Comparison of ENCODE assay signal across 8 cellular contexts in the genomic region with DNA sequence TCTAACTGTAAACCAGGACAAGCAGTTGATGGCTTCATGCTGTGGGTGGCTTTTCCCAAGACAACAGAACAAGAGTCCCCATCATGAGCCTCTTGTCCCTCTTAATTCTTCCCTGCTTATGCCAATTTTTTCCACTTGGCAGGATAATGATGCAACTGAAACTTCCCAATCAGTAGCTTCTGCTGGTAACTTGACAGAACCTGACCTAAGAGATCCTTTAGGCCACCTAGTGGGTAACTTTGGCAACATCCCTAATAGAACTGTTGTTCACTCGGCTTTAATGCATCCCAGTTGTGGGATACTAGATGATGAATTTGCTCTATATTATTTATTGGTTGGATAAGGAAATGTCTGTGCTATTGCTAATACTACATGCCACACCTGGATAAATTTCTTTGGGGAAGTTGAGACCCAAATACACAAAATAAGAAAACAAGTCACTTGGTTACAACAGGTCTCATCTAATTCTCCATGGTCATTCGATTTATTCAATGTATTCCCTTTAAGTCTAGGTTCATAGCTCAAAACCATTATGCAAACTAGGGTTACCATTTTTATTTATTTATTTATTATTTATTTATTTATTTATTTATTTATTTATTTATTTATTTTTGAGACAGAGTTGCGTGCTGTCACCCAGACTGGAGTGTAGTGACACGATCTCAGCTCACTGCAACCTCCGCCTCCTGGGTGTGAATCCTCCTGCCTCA. TPM values are rescaled to one million over a fixed set of nuclear protein-coding genes. Genes with fewer than 3 reads are reported as not detected.
A peak's percentile ranks its signal among the peaks of the same experiment; 100 is the strongest.
DNase-seq lines count a peak whose midpoint lies in the region; ATAC-seq, FAIRE-seq and TF ChIP-seq lines count a peak whose summit lies in the region.

No MANE protein-coding gene starts in this region.

- peaks cover 5% of the 10 kb centered on the region in 2 donors for H3K4me1 Mint-ChIP-seq in immature natural killer cell

- peak overlapping the region in 7 of 11 experiments; percentile 11 to 61 (median 48); a peak in 10 of 22 replicates for H3K4me2 ChIP-seq in BLaER1 treated with 17β-estradiol and CSF1 and Interleukin-3, amounts not matched to agents 10 nM and 100 nM

- no peak for DNase-seq in GM12891 (ENCODE audit: insufficient read length, low spot score)
- peak; percentile 24 for DNase-seq in NCI-H226
- DNase-seq in astrocyte of the hippocampus (ENCODE audit: low read depth, low spot score), result peak; percentile 66
- peak in 2 of 3 donors; percentile 6 to 11 for DNase-seq in immature natural killer cell
- peak; percentile 48 for DNase-seq in stromal cell of bone marrow (ENCODE audit: low read depth)

- H3K27ac Mint-ChIP-seq in immature natural killer cell, result no peak overlapping the region

- H3K9ac ChIP-seq in BLaER1 treated with 17β-estradiol and CSF1 and Interleukin-3, amounts not matched to agents 10 nM and 100 nM, result no peak overlapping the region

- no peak overlapping the region for H3K27ac ChIP-seq in BLaER1 treated with 17β-estradiol and CSF1 and Interleukin-3, amounts not matched to agents 10 nM and 100 nM

- H3K27me3 Mint-ChIP-seq in immature natural killer cell (ENCODE audit: low read depth in 3 of 3), result peaks cover 1 to 5% (median 2%) of the 10 kb centered on the region in 3 donors

- H3K36me3 ChIP-seq in BLaER1 treated with 17β-estradiol and CSF1 and Interleukin-3, amounts not matched to agents 10 nM and 100 nM, result no peaks in the 10 kb centered on the region

- peak; percentile 87 for FAIRE-seq in GM12891 (lab: Jason Lieb, UNC)

- H3K9me3 ChIP-seq in BLaER1 treated with 17β-estradiol and CSF1 and Interleukin-3, amounts not matched to agents 10 nM and 100 nM (replicated peaks in 1 of 11), result no peaks in the 10 kb centered on the region

- H3K36me3 Mint-ChIP-seq in immature natural killer cell, result no peaks in the 10 kb centered on the region

- peaks cover 5 to 24% (median 20%) of the 10 kb centered on the region in 10 experiments for H3K4me1 ChIP-seq in BLaER1 treated with 17β-estradiol and CSF1 and Interleukin-3, amounts not matched to agents 10 nM and 100 nM

- ATAC-seq in GM18909 (IDR thresholded peaks at IDR 0.05; ENCODE audit: poor library complexity, unreplicated experiment) (no peak), HG03108 (IDR thresholded peaks at IDR 0.05; ENCODE audit: unreplicated experiment) (no peak)

- no peaks in the 10 kb centered on the region for H4K20me1 ChIP-seq in BLaER1 treated with 17β-estradiol and CSF1 and Interleukin-3, amounts not matched to agents 10 nM and 100 nM

- no peak overlapping the region for H3K4me3 Mint-ChIP-seq in immature natural killer cell

- no peak for TF ChIP-seq POLR2A in GM12891 (IDR thresholded peaks at IDR 0.05; ENCODE audit: low read depth, low read length)

- no peak overlapping the region for H3K4me3 ChIP-seq in BLaER1 treated with 17β-estradiol and CSF1 and Interleukin-3, amounts not matched to agents 10 nM and 100 nM

- no peaks in the 10 kb centered on the region for H3K27me3 ChIP-seq in BLaER1 treated with 17β-estradiol and CSF1 and Interleukin-3, amounts not matched to agents 10 nM and 100 nM

- H3K9me3 Mint-ChIP-seq in immature natural killer cell, result no peaks in the 10 kb centered on the region

TF ChIP-seq in GM12891, 5 proteins besides CTCF, POLR2A, EP300 and RAD21:
- TF ChIP-seq PAX5 (IDR thresholded peaks at IDR 0.05; ENCODE audit: insufficient read depth, low read length, severe bottlenecking), result no peak
- TF ChIP-seq POLR2AphosphoS5 (IDR thresholded peaks at IDR 0.05; ENCODE audit: low read depth, low read length), result no peak
- TF ChIP-seq SPI1 (IDR thresholded peaks at IDR 0.05; ENCODE audit: low read depth, low read length), result no peak
- no peak for TF ChIP-seq POU2F2 (IDR thresholded peaks at IDR 0.05; ENCODE audit: low read depth, low read length)
- TF ChIP-seq TAF1 (IDR thresholded peaks at IDR 0.05; ENCODE audit: low read depth, low read length), result no peak
TF ChIP-seq in GM12891: peak in this region for 0.

RNA-seq across cellular contexts. Expression of gene NFAM1, which starts 41.4 kb away (rescaled TPM):
- 0.53 TPM for polyA plus RNA-seq in GM12891 (2012; ENCODE audit: low read depth, missing spikeins)
- under 1 TPM in 2 of 3 donors, not detected in 1; 0.13 to 0.30 TPM for polyA plus RNA-seq in immature natural killer cell

RNA-seq across cellular contexts. Expression of gene RRP7A, which starts 46.0 kb away (rescaled TPM):
- 26.5 TPM for polyA plus RNA-seq in GM12891 (2012; ENCODE audit: low read depth, missing spikeins)
- polyA plus RNA-seq in immature natural killer cell, result 10 to 100 TPM; 54.3 to 78.2 (median 62.3) TPM
